Comparison of ENCODE assay signal across 11 cellular contexts in the genomic region with DNA sequence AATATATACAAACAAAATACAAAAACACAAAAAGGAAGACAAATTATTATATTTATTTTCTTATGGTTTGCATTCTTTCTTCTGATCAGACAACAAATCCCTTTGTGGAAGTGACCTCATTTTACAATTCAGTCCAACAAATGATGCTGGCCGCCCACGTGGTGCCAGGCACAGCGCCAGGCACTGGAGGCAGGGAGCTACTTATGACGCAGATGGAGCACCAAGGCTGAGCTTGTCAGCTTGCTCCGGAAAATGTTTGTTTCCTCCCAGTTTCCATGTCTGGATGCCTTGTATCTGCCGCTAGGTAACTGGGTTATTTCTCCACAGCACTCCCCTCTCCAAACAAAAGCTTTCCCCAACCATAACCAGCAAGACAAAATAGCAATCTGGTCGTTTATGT. TPM values are rescaled to one million over a fixed set of nuclear protein-coding genes. Genes with fewer than 3 reads are reported as not detected.
DNase-seq lines count a peak whose midpoint lies in the region; ATAC-seq and TF ChIP-seq lines count a peak whose summit lies in the region.
"Had no signal": no experiment of that assay in that cellular context is flagged by ENCODE, and none has a peak within 500 bp of the region (broad histone marks: within the 10 kb centered on the region; RNA-seq: fewer than 3 reads in every experiment).

No MANE protein-coding gene starts in this region.

- ATAC-seq in HG03280 (IDR thresholded peaks at IDR 0.05; ENCODE audit: unreplicated experiment) (no peak), GM18861 (IDR thresholded peaks at IDR 0.05; ENCODE audit: unreplicated experiment) (no peak)
- no peak for ATAC-seq in stimulated activated naive CD8-positive, alpha-beta T cell treated with anti-CD3 and anti-CD28 coated beads, Interleukin-15, amount 100 ng/mL, for 72 hours
- ATAC-seq: activated CD8-positive, alpha-beta memory T cell treated with anti-CD3 and anti-CD28 coated beads, Interleukin-2, amount 10 ng/mL, durations not matched to agents 7 days and 5 days had no signal

- H3K27ac ChIP-seq in mammary epithelial cell (ENCODE audit: insufficient read depth, low read depth, low read length) = no peak overlapping the region
- H3K27ac ChIP-seq in stomach = peak overlapping the region in 4 of 5 donors; percentile 59 to 69 (median 62)

- H3K27ac Mint-ChIP-seq in stimulated activated naive CD8-positive, alpha-beta T cell treated with anti-CD3 and anti-CD28 coated beads, Interleukin-15, amount 100 ng/mL, for 72 hours = no peak overlapping the region
- H3K27ac Mint-ChIP-seq: activated CD8-positive, alpha-beta memory T cell treated with anti-CD3 and anti-CD28 coated beads, Interleukin-2, amount 10 ng/mL, durations not matched to agents 7 days and 5 days; endodermal cell had no signal

- TF ChIP-seq POLR2A in stomach (IDR thresholded peaks at IDR 0.05) = no peak

- H3K27me3 ChIP-seq in mammary epithelial cell (ENCODE audit: insufficient read depth, low read length) = peaks cover 3% of the 10 kb centered on the region
- H3K27me3 ChIP-seq in stomach = no peaks in the 10 kb centered on the region

- H3K9ac ChIP-seq in mammary epithelial cell (ENCODE audit: insufficient read depth, low read length) = no peak overlapping the region

- TF ChIP-seq EP300 in stomach (IDR thresholded peaks at IDR 0.05) = no peak

- no peaks in the 10 kb centered on the region for H3K9me3 Mint-ChIP-seq in stimulated activated naive CD8-positive, alpha-beta T cell treated with anti-CD3 and anti-CD28 coated beads, Interleukin-15, amount 100 ng/mL, for 72 hours
- H3K9me3 Mint-ChIP-seq: endodermal cell had no signal

- H3K4me2 ChIP-seq in mammary epithelial cell (ENCODE audit: insufficient read depth, low read depth, low read length) = no peak overlapping the region

- CTCF ChIA-PET in mammary epithelial cell (lab: Charles Lee; ENCODE audit: low non-redundant PET) = no interaction called here

- WGBS in mammary epithelial cell (ENCODE audit: low coverage, missing lambda C conversion rate) = 8% methylated on average over 7 of the region's 7 CpGs
- 26 to 36% (median 34%) methylated on average over 7 of the region's 7 CpGs for WGBS in stomach, 5 donors

- H3K36me3 ChIP-seq in mammary epithelial cell (ENCODE audit: insufficient read depth, low read length) (no peaks in the 10 kb centered on the region), stomach (no peaks in the 10 kb centered on the region)

- no peaks in the 10 kb centered on the region for H3K4me1 Mint-ChIP-seq in stimulated activated naive CD8-positive, alpha-beta T cell treated with anti-CD3 and anti-CD28 coated beads, Interleukin-15, amount 100 ng/mL, for 72 hours
- H3K4me1 Mint-ChIP-seq: activated CD8-positive, alpha-beta memory T cell treated with anti-CD3 and anti-CD28 coated beads, Interleukin-2, amount 10 ng/mL, durations not matched to agents 7 days and 5 days; endodermal cell had no signal

- peaks cover 36% of the 10 kb centered on the region for H3K27me3 Mint-ChIP-seq in stimulated activated naive CD8-positive, alpha-beta T cell treated with anti-CD3 and anti-CD28 coated beads, Interleukin-15, amount 100 ng/mL, for 72 hours

- TF ChIP-seq CTCF in mammary epithelial cell (conservative IDR thresholded peaks at IDR 0.05 in 1 of 2, IDR thresholded peaks at IDR 0.05 in 1 of 2; ENCODE audit: extremely low read depth in 1 of 2, insufficient read depth in 1 of 2, low read depth in 1 of 2, low read length in 2 of 2) (no peak), stomach (IDR thresholded peaks at IDR 0.05) (no peak)

- in situ Hi-C loops in KBM-7 (cut with MboI; ENCODE audit: low pct_unique_long_range_greater_than_20kb, low sequenced_read_pairs) = no loop called here
- in situ Hi-C loops in mammary epithelial cell (cut with MboI; ENCODE audit: low sequenced_read_pairs in 2 of 2) = no loop called here

- no peak overlapping the region for H3K4me3 Mint-ChIP-seq in stimulated activated naive CD8-positive, alpha-beta T cell treated with anti-CD3 and anti-CD28 coated beads, Interleukin-15, amount 100 ng/mL, for 72 hours
- H3K4me3 Mint-ChIP-seq: activated CD8-positive, alpha-beta memory T cell treated with anti-CD3 and anti-CD28 coated beads, Interleukin-2, amount 10 ng/mL, durations not matched to agents 7 days and 5 days; endodermal cell had no signal

- dilution Hi-C loops in mammary epithelial cell (cut with HindIII; ENCODE audit: low sequenced_read_pairs) = no loop called here

- H3K4me3 ChIP-seq in mammary epithelial cell (replicated peaks in 1 of 3; ENCODE audit: insufficient read depth in 1 of 3, low read depth in 2 of 3, low read length in 3 of 3) = no peak overlapping the region
- H3K4me3 ChIP-seq in stomach = no peak overlapping the region

- H3K4me1 ChIP-seq in mammary epithelial cell (ENCODE audit: insufficient read depth, low read length) (no peaks in the 10 kb centered on the region), stomach (peaks cover 0 to 10% (median 0%) of the 10 kb centered on the region in 4 donors)

- no peak overlapping the region for H2AFZ ChIP-seq in mammary epithelial cell (ENCODE audit: low read depth, low read length)

- no TSS peak for BruUV-seq in mammary epithelial cell (replicated peaks; lab: Mats Ljungman, UMichigan)

- DNase-seq in KBM-7 = peak; percentile 71
- peak; percentile 23 for DNase-seq in mammary epithelial cell
- peak; percentile 34 for DNase-seq in inferior parietal cortex (ENCODE audit: extremely low spot score)
- DNase-seq in stomach = peak; percentile 55
- DNase-seq in mesenteric fat pad (ENCODE audit: low spot score) = no peak
- DNase-seq in stimulated activated naive CD8-positive, alpha-beta T cell treated with anti-CD3 and anti-CD28 coated beads, Interleukin-15, amount 100 ng/mL, for 72 hours = no peak
- DNase-seq: activated CD8-positive, alpha-beta memory T cell treated with anti-CD3 and anti-CD28 coated beads, Interleukin-2, amount 10 ng/mL, durations not matched to agents 7 days and 5 days; endodermal cell; GF-D8 had no signal

- no peaks in the 10 kb centered on the region for H3K9me3 ChIP-seq in mammary epithelial cell (replicated peaks; ENCODE audit: insufficient read depth, low read length)
- H3K9me3 ChIP-seq in stomach = no peaks in the 10 kb centered on the region

- intact Hi-C loops in mammary epithelial cell (cut with micrococcal nuclease) (no loop called here), stomach (cut with DNase I; ENCODE audit: low total_unique reads) (no loop called here)

- H3K79me2 ChIP-seq in mammary epithelial cell (ENCODE audit: insufficient read depth, low read length) = no peaks in the 10 kb centered on the region

- H4K20me1 ChIP-seq in mammary epithelial cell (ENCODE audit: insufficient read depth, low read length) = no peaks in the 10 kb centered on the region

RNA-seq across cellular contexts. Expression of a gene that starts 30.7 kb away (rescaled TPM):
- total RNA-seq in mammary epithelial cell = not detected
- polyA plus RNA-seq in mammary epithelial cell = 0.02 TPM
- polyA minus RNA-seq in mammary epithelial cell = not detected
- 10 to 100 TPM in 4 of 5 donors, 1 to 10 TPM in 1; 9.4 to 31.2 (median 14.0) TPM for total RNA-seq in stomach
- 1 to 10 TPM; 3.2 to 9.2 (median 6.9) TPM for polyA plus RNA-seq in stomach
- total RNA-seq in mesenteric fat pad = 45.5 TPM

Comparison
In these comparisons a context has a peak if more than half of its experiments do, and no peak if none do; other contexts are left out.
1. DNase-seq: peak in KBM-7 (single experiment), mammary epithelial cell (single experiment), inferior parietal cortex (single experiment) and stomach (single experiment); none in mesenteric fat pad (single experiment) and stimulated activated naive CD8-positive, alpha-beta T cell treated with anti-CD3 and anti-CD28 coated beads, Interleukin-15, amount 100 ng/mL, for 72 hours (0 of 2).
2. RNA of a gene that starts 30.7 kb away (total RNA-seq): 45.5 TPM in mesenteric fat pad (single experiment) and 9.4 to 31.2 TPM in stomach; not detected in mammary epithelial cell; every median in the first group is over 4 times any median in the second.